Comparison of ENCODE assay signal across 8 cellular contexts in the genomic region with DNA sequence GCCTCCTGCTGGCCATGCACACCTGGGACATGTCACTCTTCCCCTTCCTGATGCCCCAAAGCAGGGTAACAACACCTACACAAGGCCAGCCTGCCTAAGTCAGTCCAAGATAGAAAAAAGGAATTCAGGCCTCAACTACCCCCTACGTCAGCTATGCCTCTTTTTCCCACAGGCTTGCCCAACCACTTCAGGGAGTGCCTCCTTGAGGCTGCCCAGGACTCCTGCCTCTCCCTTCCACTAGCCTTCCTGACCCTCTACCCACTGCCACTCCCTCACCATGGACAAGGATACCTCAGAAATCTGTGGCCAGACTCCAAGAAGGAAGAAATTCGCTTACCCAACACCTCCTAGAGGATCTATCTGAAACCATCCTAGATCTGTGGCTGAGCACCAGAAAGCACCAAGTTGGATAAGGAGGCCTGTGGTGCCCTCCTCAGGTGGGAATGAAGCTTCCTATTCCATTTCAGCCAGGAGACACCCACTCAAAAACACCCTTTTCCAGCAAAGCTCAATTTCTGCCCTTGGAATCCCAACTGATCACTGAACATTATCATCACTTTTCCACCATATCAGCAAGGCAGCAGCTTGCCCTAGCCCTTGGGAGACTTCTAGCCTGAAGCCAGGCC. TPM values are rescaled to one million over a fixed set of nuclear protein-coding genes. Genes with fewer than 3 reads are reported as not detected.
A peak's percentile ranks its signal among the peaks of the same experiment; 100 is the strongest.
DNase-seq lines count a peak whose midpoint lies in the region; ATAC-seq and TF ChIP-seq lines count a peak whose summit lies in the region.

No MANE protein-coding gene starts in this region.

- H3K4me1 Mint-ChIP-seq in CD4-positive, CD25-positive, alpha-beta regulatory T cell, result peaks cover 19 to 71% (median 22%) of the 10 kb centered on the region in 4 donors
- peaks cover 24% of the 10 kb centered on the region for H3K4me1 Mint-ChIP-seq in nephron

- peaks cover 33% of the 10 kb centered on the region for H3K4me1 ChIP-seq in CD4-positive, CD25-positive, alpha-beta regulatory T cell (ENCODE audit: control insufficient read depth, insufficient read depth, low read length, poor library complexity, severe bottlenecking)
- peaks cover 26 to 27% of the 10 kb centered on the region in 2 donors for H3K4me1 ChIP-seq in duodenal mucosa (ENCODE audit: control insufficient read depth in 1 of 2, insufficient read depth in 2 of 2, low read length in 2 of 2)

- TF ChIP-seq CTCF in nephron (IDR thresholded peaks at IDR 0.05; ENCODE audit: unreplicated experiment in 3 of 3), result no peak
- no peak for TF ChIP-seq CTCF in GM20000 (IDR thresholded peaks at IDR 0.05; ENCODE audit: extremely low read depth, missing control alignments)

- H3K27me3 ChIP-seq in CD4-positive, CD25-positive, alpha-beta regulatory T cell (ENCODE audit: control insufficient read depth, insufficient read depth, low read length), result no peaks in the 10 kb centered on the region
- H3K27me3 ChIP-seq in duodenal mucosa (ENCODE audit: control insufficient read depth in 1 of 2, insufficient read depth in 2 of 2, low read length in 2 of 2), result no peaks in the 10 kb centered on the region

- no peak for ATAC-seq in CD4-positive, CD25-positive, alpha-beta regulatory T cell (ENCODE audit: low read depth in 2 of 2)
- ATAC-seq in HG03354 (IDR thresholded peaks at IDR 0.05; ENCODE audit: poor library complexity, severe bottlenecking, unreplicated experiment), result no peak

- peak overlapping the region; percentile 81 for H3K27ac ChIP-seq in CD4-positive, CD25-positive, alpha-beta regulatory T cell (ENCODE audit: insufficient read depth, low read length, poor library complexity, severe bottlenecking)
- no peak overlapping the region for H3K27ac ChIP-seq in duodenal mucosa (ENCODE audit: low read depth, low read length)

- no peaks in the 10 kb centered on the region for H3K9me3 ChIP-seq in CD4-positive, CD25-positive, alpha-beta regulatory T cell (ENCODE audit: control insufficient read depth in 2 of 2, low read length in 2 of 2)
- H3K9me3 ChIP-seq in duodenal mucosa (ENCODE audit: control insufficient read depth in 1 of 2, low read length in 2 of 2), result no peaks in the 10 kb centered on the region

- peaks cover 0 to 2% (median 0%) of the 10 kb centered on the region in 7 donors for H3K9me3 Mint-ChIP-seq in CD4-positive, CD25-positive, alpha-beta regulatory T cell
- H3K9me3 Mint-ChIP-seq in nephron, result peaks cover 2% of the 10 kb centered on the region

- H3K36me3 Mint-ChIP-seq in CD4-positive, CD25-positive, alpha-beta regulatory T cell, result peaks cover 24% of the 10 kb centered on the region
- peaks cover 14% of the 10 kb centered on the region for H3K36me3 Mint-ChIP-seq in nephron (ENCODE audit: low read depth)

- H3K4me3 Mint-ChIP-seq in CD4-positive, CD25-positive, alpha-beta regulatory T cell, result peak overlapping the region; percentile 96 to 100 (median 98)
- H3K4me3 Mint-ChIP-seq in nephron, result peak overlapping the region; percentile 96 to 99 (median 98)

- DNase-seq in CD4-positive, CD25-positive, alpha-beta regulatory T cell, result peak in 1 of 3 donors; percentile 11
- DNase-seq in LoVo (ENCODE audit: low spot score) (peak; percentile 13), HCEC 1CT (no peak), GM20000 (ENCODE audit: low spot score) (no peak), NCI-H1930 (lab: John Stamatoyannopoulos, UW) (no peak)

- peak overlapping the region; percentile 96 for H3K4me3 ChIP-seq in CD4-positive, CD25-positive, alpha-beta regulatory T cell (ENCODE audit: low read depth, low read length)
- H3K4me3 ChIP-seq in duodenal mucosa (ENCODE audit: low read depth in 1 of 2, low read length in 2 of 2), result peak overlapping the region; percentile 84 to 88

- H3K36me3 ChIP-seq in CD4-positive, CD25-positive, alpha-beta regulatory T cell (ENCODE audit: control insufficient read depth, insufficient read depth, low read length), result peaks cover 26% of the 10 kb centered on the region
- H3K36me3 ChIP-seq in duodenal mucosa (ENCODE audit: control insufficient read depth in 1 of 2, insufficient read depth in 2 of 2, low read length in 2 of 2), result peaks cover 3 to 20% of the 10 kb centered on the region in 2 donors

- H3K9ac ChIP-seq in duodenal mucosa (ENCODE audit: low read depth in 1 of 2, low read length in 2 of 2), result peak overlapping the region; percentile 84 to 95

- H3K27ac Mint-ChIP-seq in CD4-positive, CD25-positive, alpha-beta regulatory T cell, result peak overlapping the region; percentile 87 to 100 (median 99)
- H3K27ac Mint-ChIP-seq in nephron, result peak overlapping the region; percentile 68 to 100 (median 99)

- peaks cover 10% of the 10 kb centered on the region for H3K27me3 Mint-ChIP-seq in CD4-positive, CD25-positive, alpha-beta regulatory T cell
- no peaks in the 10 kb centered on the region for H3K27me3 Mint-ChIP-seq in nephron (ENCODE audit: low read depth)

RNA-seq across cellular contexts. Expression of a gene that starts 1.8 kb away (rescaled TPM):
- 358 TPM for total RNA-seq in CD4-positive, CD25-positive, alpha-beta regulatory T cell
- 10 to 100 TPM; 22.0 to 34.8 (median 27.8) TPM for polyA plus RNA-seq in CD4-positive, CD25-positive, alpha-beta regulatory T cell

RNA-seq across cellular contexts. Expression of a gene that starts 58.2 kb away (rescaled TPM):
- 0.39 TPM for total RNA-seq in CD4-positive, CD25-positive, alpha-beta regulatory T cell
- polyA plus RNA-seq in CD4-positive, CD25-positive, alpha-beta regulatory T cell, result under 1 TPM in 3 of 4 donors, not detected in 1; 0.15 to 0.42 (median 0.31) TPM
